1 cellular context compared by ENCODE assay signal in the genomic region with DNA sequence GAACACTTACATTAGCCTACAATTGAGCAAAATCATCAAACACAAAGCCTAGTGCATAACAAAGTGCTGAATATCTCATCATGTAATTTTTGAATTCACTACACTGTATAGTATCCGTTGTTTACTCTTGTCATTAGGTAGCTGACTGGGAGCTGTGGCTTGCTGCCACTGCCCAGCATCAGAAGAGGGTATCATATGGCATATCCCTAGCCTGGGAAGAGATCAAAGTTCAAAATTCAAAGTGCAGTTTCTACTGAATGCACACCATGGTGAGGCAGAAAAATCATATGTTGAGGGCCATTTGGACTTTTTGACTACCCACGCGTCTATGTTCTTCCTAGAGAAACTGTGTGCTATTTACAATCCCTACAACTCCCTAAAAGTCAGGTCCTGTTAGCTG.
TF ChIP-seq lines count a peak whose summit lies in the region.

No MANE protein-coding gene starts in this region.

TF ChIP-seq in HepG2, 621 proteins besides CTCF, POLR2A, EP300 and RAD21 (continued from another document and continues in another):
- TF ChIP-seq, protein P1, sequence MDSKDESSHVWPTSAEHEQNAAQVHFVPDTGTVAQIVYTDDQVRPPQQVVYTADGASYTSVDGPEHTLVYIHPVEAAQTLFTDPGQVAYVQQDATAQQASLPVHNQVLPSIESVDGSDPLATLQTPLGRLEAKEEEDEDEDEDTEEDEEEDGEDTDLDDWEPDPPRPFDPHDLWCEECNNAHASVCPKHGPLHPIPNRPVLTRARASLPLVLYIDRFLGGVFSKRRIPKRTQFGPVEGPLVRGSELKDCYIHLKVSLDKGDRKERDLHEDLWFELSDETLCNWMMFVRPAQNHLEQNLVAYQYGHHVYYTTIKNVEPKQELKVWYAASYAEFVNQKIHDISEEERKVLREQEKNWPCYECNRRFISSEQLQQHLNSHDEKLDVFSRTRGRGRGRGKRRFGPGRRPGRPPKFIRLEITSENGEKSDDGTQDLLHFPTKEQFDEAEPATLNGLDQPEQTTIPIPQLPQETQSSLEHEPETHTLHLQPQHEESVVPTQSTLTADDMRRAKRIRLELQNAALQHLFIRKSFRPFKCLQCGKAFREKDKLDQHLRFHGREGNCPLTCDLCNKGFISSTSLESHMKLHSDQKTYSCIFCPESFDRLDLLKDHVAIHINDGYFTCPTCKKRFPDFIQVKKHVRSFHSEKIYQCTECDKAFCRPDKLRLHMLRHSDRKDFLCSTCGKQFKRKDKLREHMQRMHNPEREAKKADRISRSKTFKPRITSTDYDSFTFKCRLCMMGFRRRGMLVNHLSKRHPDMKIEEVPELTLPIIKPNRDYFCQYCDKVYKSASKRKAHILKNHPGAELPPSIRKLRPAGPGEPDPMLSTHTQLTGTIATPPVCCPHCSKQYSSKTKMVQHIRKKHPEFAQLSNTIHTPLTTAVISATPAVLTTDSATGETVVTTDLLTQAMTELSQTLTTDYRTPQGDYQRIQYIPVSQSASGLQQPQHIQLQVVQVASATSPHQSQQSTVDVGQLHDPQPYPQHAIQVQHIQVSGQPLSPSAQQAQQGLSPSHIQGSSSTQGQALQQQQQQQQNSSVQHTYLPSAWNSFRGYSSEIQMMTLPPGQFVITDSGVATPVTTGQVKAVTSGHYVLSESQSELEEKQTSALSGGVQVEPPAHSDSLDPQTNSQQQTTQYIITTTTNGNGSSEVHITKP (CRISPR knock-in tag; IDR thresholded peaks at IDR 0.05; ENCODE audit: low read depth): no peak
- TF ChIP-seq, protein P2, sequence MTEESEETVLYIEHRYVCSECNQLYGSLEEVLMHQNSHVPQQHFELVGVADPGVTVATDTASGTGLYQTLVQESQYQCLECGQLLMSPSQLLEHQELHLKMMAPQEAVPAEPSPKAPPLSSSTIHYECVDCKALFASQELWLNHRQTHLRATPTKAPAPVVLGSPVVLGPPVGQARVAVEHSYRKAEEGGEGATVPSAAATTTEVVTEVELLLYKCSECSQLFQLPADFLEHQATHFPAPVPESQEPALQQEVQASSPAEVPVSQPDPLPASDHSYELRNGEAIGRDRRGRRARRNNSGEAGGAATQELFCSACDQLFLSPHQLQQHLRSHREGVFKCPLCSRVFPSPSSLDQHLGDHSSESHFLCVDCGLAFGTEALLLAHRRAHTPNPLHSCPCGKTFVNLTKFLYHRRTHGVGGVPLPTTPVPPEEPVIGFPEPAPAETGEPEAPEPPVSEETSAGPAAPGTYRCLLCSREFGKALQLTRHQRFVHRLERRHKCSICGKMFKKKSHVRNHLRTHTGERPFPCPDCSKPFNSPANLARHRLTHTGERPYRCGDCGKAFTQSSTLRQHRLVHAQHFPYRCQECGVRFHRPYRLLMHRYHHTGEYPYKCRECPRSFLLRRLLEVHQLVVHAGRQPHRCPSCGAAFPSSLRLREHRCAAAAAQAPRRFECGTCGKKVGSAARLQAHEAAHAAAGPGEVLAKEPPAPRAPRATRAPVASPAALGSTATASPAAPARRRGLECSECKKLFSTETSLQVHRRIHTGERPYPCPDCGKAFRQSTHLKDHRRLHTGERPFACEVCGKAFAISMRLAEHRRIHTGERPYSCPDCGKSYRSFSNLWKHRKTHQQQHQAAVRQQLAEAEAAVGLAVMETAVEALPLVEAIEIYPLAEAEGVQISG (CRISPR knock-in tag; IDR thresholded peaks at IDR 0.05): no peak
- TF ChIP-seq, protein P3, sequence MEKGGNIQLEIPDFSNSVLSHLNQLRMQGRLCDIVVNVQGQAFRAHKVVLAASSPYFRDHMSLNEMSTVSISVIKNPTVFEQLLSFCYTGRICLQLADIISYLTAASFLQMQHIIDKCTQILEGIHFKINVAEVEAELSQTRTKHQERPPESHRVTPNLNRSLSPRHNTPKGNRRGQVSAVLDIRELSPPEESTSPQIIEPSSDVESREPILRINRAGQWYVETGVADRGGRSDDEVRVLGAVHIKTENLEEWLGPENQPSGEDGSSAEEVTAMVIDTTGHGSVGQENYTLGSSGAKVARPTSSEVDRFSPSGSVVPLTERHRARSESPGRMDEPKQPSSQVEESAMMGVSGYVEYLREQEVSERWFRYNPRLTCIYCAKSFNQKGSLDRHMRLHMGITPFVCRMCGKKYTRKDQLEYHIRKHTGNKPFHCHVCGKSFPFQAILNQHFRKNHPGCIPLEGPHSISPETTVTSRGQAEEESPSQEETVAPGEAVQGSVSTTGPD (CRISPR knock-in tag; IDR thresholded peaks at IDR 0.05): no peak
- TF ChIP-seq ZNF496 (CRISPR knock-in tag; IDR thresholded peaks at IDR 0.05; ENCODE audit: insufficient replicate concordance) (no peak), ZNF232 (CRISPR knock-in tag; IDR thresholded peaks at IDR 0.05; ENCODE audit: borderline replicate concordance) (no peak), ONECUT2 (CRISPR knock-in tag; IDR thresholded peaks at IDR 0.05) (no peak), NR2F1 (CRISPR knock-in tag; IDR thresholded peaks at IDR 0.05) (peak in 1 of 2 experiments; percentile 22; a peak in 1 of 4 replicates), NFKBIZ (CRISPR knock-in tag; IDR thresholded peaks at IDR 0.05) (no peak), PAX8 (CRISPR knock-in tag; IDR thresholded peaks at IDR 0.05; ENCODE audit: borderline replicate concordance) (no peak), IRX3 (CRISPR knock-in tag; IDR thresholded peaks at IDR 0.05; ENCODE audit: borderline replicate concordance, low read depth) (no peak), KLF16 (CRISPR knock-in tag; IDR thresholded peaks at IDR 0.05) (0 out of 4 replicates have a peak, but pooled peaks of 1 of the 2 experiments have one; percentile 49), BORCS8-MEF2B (CRISPR knock-in tag; IDR thresholded peaks at IDR 0.05) (no peak), ZNF564 (CRISPR knock-in tag; IDR thresholded peaks at IDR 0.05) (no peak), NFE2 (CRISPR knock-in tag; IDR thresholded peaks at IDR 0.05) (no peak), ZNF30 (CRISPR knock-in tag; IDR thresholded peaks at IDR 0.05) (no peak), HHEX (CRISPR knock-in tag; IDR thresholded peaks at IDR 0.05) (no peak), CEBPG (CRISPR knock-in tag; IDR thresholded peaks at IDR 0.05) (no peak; the same call in 1 of the 2 replicates), RCOR2 (CRISPR knock-in tag; IDR thresholded peaks at IDR 0.05) (peak; percentile 73; the same call in 1 of the 2 replicates), RARG (CRISPR knock-in tag; IDR thresholded peaks at IDR 0.05; ENCODE audit: low read depth) (no peak), ZFP41 (CRISPR knock-in tag; IDR thresholded peaks at IDR 0.05; ENCODE audit: borderline replicate concordance) (no peak), JARID2 (CRISPR knock-in tag; IDR thresholded peaks at IDR 0.05; ENCODE audit: insufficient replicate concordance) (no peak), ZFP62 (CRISPR knock-in tag; IDR thresholded peaks at IDR 0.05) (no peak), KLF12 (CRISPR knock-in tag; IDR thresholded peaks at IDR 0.05; ENCODE audit: borderline replicate concordance) (no peak), ZBTB7A (CRISPR knock-in tag; IDR thresholded peaks at IDR 0.05) (no peak), TP53 (CRISPR knock-in tag; conservative IDR thresholded peaks at IDR 0.05) (no peak), BCL6 (CRISPR knock-in tag; IDR thresholded peaks at IDR 0.05) (peak; percentile 54; the same call in 1 of the 2 replicates), BHLHE40 (IDR thresholded peaks at IDR 0.05; ENCODE audit: low read length) (no peak), ZNF747 (CRISPR knock-in tag; IDR thresholded peaks at IDR 0.05; ENCODE audit: borderline replicate concordance) (no peak), ZNF44 (CRISPR knock-in tag; IDR thresholded peaks at IDR 0.05) (no peak), ZBTB20 (CRISPR knock-in tag; IDR thresholded peaks at IDR 0.05; ENCODE audit: borderline replicate concordance, low read depth) (peak; percentile 40; the same call in 1 of the 2 replicates), ZNF572 (CRISPR knock-in tag; IDR thresholded peaks at IDR 0.05) (no peak), JUND (CRISPR knock-in tag; IDR thresholded peaks at IDR 0.05) (no peak), ZNF674 (CRISPR knock-in tag; IDR thresholded peaks at IDR 0.05; ENCODE audit: low read depth) (no peak), NPAS2 (CRISPR knock-in tag; IDR thresholded peaks at IDR 0.05; ENCODE audit: borderline replicate concordance) (no peak), PHF20 (CRISPR knock-in tag; IDR thresholded peaks at IDR 0.05) (no peak), ZNF337 (CRISPR knock-in tag; IDR thresholded peaks at IDR 0.05; ENCODE audit: borderline replicate concordance, low read depth) (no peak), ZNF292 (CRISPR knock-in tag; IDR thresholded peaks at IDR 0.05; ENCODE audit: borderline replicate concordance, low read depth) (peak; percentile 47; the same call in 1 of the 2 replicates), ZNF850 (CRISPR knock-in tag; conservative IDR thresholded peaks at IDR 0.05) (no peak), ZNF343 (CRISPR knock-in tag; IDR thresholded peaks at IDR 0.05) (no peak), ZNF567 (CRISPR knock-in tag; IDR thresholded peaks at IDR 0.05; ENCODE audit: borderline replicate concordance) (no peak)
- TF ChIP-seq, protein P4, sequence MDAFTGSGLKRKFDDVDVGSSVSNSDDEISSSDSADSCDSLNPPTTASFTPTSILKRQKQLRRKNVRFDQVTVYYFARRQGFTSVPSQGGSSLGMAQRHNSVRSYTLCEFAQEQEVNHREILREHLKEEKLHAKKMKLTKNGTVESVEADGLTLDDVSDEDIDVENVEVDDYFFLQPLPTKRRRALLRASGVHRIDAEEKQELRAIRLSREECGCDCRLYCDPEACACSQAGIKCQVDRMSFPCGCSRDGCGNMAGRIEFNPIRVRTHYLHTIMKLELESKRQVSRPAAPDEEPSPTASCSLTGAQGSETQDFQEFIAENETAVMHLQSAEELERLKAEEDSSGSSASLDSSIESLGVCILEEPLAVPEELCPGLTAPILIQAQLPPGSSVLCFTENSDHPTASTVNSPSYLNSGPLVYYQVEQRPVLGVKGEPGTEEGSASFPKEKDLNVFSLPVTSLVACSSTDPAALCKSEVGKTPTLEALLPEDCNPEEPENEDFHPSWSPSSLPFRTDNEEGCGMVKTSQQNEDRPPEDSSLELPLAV (CRISPR knock-in tag; conservative IDR thresholded peaks at IDR 0.05; ENCODE audit: low read depth): no peak
- TF ChIP-seq, protein P5, sequence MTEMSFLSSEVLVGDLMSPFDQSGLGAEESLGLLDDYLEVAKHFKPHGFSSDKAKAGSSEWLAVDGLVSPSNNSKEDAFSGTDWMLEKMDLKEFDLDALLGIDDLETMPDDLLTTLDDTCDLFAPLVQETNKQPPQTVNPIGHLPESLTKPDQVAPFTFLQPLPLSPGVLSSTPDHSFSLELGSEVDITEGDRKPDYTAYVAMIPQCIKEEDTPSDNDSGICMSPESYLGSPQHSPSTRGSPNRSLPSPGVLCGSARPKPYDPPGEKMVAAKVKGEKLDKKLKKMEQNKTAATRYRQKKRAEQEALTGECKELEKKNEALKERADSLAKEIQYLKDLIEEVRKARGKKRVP (CRISPR knock-in tag; IDR thresholded peaks at IDR 0.05): no peak
- TF ChIP-seq, protein P6, sequence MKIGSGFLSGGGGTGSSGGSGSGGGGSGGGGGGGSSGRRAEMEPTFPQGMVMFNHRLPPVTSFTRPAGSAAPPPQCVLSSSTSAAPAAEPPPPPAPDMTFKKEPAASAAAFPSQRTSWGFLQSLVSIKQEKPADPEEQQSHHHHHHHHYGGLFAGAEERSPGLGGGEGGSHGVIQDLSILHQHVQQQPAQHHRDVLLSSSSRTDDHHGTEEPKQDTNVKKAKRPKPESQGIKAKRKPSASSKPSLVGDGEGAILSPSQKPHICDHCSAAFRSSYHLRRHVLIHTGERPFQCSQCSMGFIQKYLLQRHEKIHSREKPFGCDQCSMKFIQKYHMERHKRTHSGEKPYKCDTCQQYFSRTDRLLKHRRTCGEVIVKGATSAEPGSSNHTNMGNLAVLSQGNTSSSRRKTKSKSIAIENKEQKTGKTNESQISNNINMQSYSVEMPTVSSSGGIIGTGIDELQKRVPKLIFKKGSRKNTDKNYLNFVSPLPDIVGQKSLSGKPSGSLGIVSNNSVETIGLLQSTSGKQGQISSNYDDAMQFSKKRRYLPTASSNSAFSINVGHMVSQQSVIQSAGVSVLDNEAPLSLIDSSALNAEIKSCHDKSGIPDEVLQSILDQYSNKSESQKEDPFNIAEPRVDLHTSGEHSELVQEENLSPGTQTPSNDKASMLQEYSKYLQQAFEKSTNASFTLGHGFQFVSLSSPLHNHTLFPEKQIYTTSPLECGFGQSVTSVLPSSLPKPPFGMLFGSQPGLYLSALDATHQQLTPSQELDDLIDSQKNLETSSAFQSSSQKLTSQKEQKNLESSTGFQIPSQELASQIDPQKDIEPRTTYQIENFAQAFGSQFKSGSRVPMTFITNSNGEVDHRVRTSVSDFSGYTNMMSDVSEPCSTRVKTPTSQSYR (CRISPR knock-in tag; IDR thresholded peaks at IDR 0.05; ENCODE audit: borderline replicate concordance): no peak
- TF ChIP-seq, protein P7, sequence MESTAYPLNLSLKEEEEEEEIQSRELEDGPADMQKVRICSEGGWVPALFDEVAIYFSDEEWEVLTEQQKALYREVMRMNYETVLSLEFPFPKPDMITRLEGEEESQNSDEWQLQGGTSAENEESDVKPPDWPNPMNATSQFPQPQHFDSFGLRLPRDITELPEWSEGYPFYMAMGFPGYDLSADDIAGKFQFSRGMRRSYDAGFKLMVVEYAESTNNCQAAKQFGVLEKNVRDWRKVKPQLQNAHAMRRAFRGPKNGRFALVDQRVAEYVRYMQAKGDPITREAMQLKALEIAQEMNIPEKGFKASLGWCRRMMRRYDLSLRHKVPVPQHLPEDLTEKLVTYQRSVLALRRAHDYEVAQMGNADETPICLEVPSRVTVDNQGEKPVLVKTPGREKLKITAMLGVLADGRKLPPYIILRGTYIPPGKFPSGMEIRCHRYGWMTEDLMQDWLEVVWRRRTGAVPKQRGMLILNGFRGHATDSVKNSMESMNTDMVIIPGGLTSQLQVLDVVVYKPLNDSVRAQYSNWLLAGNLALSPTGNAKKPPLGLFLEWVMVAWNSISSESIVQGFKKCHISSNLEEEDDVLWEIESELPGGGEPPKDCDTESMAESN (CRISPR knock-in tag; conservative IDR thresholded peaks at IDR 0.05): no peak
- TF ChIP-seq, protein P8, sequence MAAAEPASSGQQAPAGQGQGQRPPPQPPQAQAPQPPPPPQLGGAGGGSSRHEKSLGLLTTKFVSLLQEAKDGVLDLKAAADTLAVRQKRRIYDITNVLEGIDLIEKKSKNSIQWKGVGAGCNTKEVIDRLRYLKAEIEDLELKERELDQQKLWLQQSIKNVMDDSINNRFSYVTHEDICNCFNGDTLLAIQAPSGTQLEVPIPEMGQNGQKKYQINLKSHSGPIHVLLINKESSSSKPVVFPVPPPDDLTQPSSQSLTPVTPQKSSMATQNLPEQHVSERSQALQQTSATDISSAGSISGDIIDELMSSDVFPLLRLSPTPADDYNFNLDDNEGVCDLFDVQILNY (CRISPR knock-in tag; conservative IDR thresholded peaks at IDR 0.05): no peak
- TF ChIP-seq, protein P9, sequence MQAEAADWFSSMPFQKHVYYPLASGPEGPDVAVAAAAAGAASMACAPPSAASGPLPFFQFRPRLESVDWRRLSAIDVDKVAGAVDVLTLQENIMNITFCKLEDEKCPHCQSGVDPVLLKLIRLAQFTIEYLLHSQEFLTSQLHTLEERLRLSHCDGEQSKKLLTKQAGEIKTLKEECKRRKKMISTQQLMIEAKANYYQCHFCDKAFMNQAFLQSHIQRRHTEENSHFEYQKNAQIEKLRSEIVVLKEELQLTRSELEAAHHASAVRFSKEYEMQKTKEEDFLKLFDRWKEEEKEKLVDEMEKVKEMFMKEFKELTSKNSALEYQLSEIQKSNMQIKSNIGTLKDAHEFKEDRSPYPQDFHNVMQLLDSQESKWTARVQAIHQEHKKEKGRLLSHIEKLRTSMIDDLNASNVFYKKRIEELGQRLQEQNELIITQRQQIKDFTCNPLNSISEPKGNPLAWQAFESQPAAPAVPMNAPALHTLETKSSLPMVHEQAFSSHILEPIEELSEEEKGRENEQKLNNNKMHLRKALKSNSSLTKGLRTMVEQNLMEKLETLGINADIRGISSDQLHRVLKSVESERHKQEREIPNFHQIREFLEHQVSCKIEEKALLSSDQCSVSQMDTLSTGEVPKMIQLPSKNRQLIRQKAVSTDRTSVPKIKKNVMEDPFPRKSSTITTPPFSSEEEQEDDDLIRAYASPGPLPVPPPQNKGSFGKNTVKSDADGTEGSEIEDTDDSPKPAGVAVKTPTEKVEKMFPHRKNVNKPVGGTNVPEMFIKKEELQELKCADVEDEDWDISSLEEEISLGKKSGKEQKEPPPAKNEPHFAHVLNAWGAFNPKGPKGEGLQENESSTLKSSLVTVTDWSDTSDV (CRISPR knock-in tag; IDR thresholded peaks at IDR 0.05): no peak
